26 cellular contexts compared by ENCODE assay signal in the genomic region with DNA sequence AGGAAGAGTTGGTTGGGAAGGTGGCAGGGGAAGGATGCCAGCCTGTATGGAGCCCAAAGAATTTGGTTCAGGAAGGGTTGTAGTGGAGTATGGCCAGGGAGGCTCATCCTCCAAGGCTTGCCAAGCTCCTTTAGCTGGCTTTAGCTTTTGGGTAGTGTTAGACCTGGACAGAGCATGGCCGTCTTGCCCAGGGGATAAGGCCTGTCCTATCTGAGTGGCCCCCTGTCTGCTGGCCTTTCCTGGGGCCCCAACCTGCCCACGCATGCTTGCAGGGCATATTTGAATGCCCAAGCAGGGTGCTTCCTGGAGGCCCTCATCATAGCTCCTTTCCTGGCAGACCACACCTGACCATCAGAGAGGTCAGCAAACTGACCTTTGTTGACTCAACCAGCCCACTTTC.
"Had no signal": no experiment of that assay in that cellular context is flagged by ENCODE, and none has a peak within 500 bp of the region (broad histone marks: within the 10 kb centered on the region; RNA-seq: fewer than 3 reads in every experiment).

No MANE protein-coding gene starts in this region.

- H3K9ac ChIP-seq: parathyroid adenoma had no signal

- H3K9me3 ChIP-seq: ovary, psoas muscle, right lobe of liver, sigmoid colon, thoracic aorta, thyroid gland, uterus had no signal

- H3K27ac ChIP-seq: ovary, parathyroid adenoma, psoas muscle, right lobe of liver, sigmoid colon, stomach, thoracic aorta, thyroid gland, tibial nerve, upper lobe of left lung, uterus had no signal

- FAIRE-seq: small intestine had no signal

- H3K36me3 ChIP-seq: ovary, right lobe of liver, sigmoid colon, stomach, thoracic aorta, thyroid gland, tibial nerve, upper lobe of left lung, uterus had no signal

- H3K4me3 ChIP-seq: ovary, psoas muscle, right lobe of liver, sigmoid colon, stomach, thoracic aorta, thyroid gland, tibial nerve, upper lobe of left lung, uterus had no signal

- ATAC-seq: naive thymus-derived CD8-positive, alpha-beta T cell; natural killer cell treated with Interleukin-12 subunit alpha and Interleukin-12 subunit beta and Interleukin-15 and Interleukin-18, amount 100 ng/mL, for 72 hours; psoas muscle; stimulated activated effector memory CD8-positive, alpha-beta T cell treated with anti-CD3 and anti-CD28 coated beads, Interleukin-12 subunit alpha, Interleukin-12 subunit beta, amount 100 ng/mL, for 72 hours; stimulated activated naive B cell treated with anti-CD40 and anti-IgM and Interleukin-4, amounts not matched to agents 10 μg/mL and 1 μg/mL and 100 μg/mL, for 72 hours had no signal

- H3K4me1 ChIP-seq: parathyroid adenoma, psoas muscle, right lobe of liver, sigmoid colon, stomach, thyroid gland, tibial nerve, upper lobe of left lung, uterus had no signal

- H3K27me3 ChIP-seq: ovary, right lobe of liver, sigmoid colon, stomach, thyroid gland, tibial nerve, upper lobe of left lung, uterus had no signal

- DNase-seq: naive B cell; naive thymus-derived CD8-positive, alpha-beta T cell; nephron progenitor cell; occipital lobe; psoas muscle; right cardiac atrium; right lobe of liver; sigmoid colon; small intestine; stimulated activated CD4-positive, alpha-beta T cell treated with anti-CD3 and anti-CD28 coated beads, Interleukin-15, amount 100 ng/mL, for 24 hours; stimulated activated CD4-positive, alpha-beta T cell treated with anti-CD3 and anti-CD28 coated beads, Interleukin-2, amount 100 ng/mL, for 24 hours; stimulated activated CD4-positive, alpha-beta T cell treated with anti-CD3 and anti-CD28 coated beads, Interleukin-2, amount 100 ng/mL, for 48 hours; stimulated activated CD4-positive, alpha-beta T cell treated with anti-CD3 and anti-CD28 coated beads, Interleukin-4, amount 100 ng/mL, for 24 hours; stimulated activated naive B cell treated with anti-CD40 and anti-IgM and Interleukin-4, amounts not matched to agents 10 μg/mL and 1 μg/mL and 100 μg/mL, for 72 hours; stimulated activated naive CD4-positive, alpha-beta T cell treated with Interleukin-2 at 50 U/mL for 16 hours; stomach; thyroid gland; trophoblast cell; uterus had no signal
